In the genomic region with DNA sequence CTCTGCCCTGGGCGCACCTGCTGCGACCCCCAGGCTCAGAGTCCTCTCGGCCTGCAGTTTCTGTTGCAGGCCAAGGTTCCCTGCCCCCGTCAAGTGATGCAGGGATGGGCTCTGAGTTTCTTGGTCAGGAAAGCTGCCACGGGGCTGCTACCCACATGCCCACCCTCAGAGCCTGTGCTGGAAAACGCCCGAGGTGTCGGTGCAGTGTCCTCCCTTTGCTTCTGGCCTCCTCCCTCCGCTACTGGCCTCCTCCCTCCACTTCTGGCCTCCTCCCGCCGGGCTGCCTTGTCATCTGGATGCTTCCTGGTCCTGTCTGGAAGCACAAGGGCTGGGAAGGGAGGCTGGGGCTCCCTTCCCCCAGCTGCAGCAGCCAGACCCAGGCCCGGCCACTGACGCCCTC, we compare ENCODE assay signal across 23 cellular contexts. TPM values are rescaled to one million over a fixed set of nuclear protein-coding genes. Genes with fewer than 3 reads are reported as not detected.
DNase-seq lines count a peak whose midpoint lies in the region; ATAC-seq and TF ChIP-seq lines count a peak whose summit lies in the region.
"Had no signal": no experiment of that assay in that cellular context is flagged by ENCODE, and none has a peak within 500 bp of the region (broad histone marks: within the 10 kb centered on the region; RNA-seq: fewer than 3 reads in every experiment).

No MANE protein-coding gene starts in this region.

- peak overlapping the region; percentile 14 for H3K27ac Mint-ChIP-seq in stimulated activated naive B cell treated with anti-CD40 and anti-IgM and Interleukin-4, amounts not matched to agents 10 μg/mL and 1 μg/mL and 100 μg/mL, for 72 hours
- H3K27ac Mint-ChIP-seq: B cell; CD14-positive monocyte; CD4-positive, alpha-beta memory T cell; CD4-positive, CD25-positive, alpha-beta regulatory T cell; CD8-positive, alpha-beta memory T cell had no signal

- H3K27me3 Mint-ChIP-seq in stimulated activated naive B cell treated with anti-CD40 and anti-IgM and Interleukin-4, amounts not matched to agents 10 μg/mL and 1 μg/mL and 100 μg/mL, for 72 hours, result peaks cover 0 to 15% of the 10 kb centered on the region in 2 donors
- H3K27me3 Mint-ChIP-seq: CD4-positive, CD25-positive, alpha-beta regulatory T cell had no signal

- H2BK5ac ChIP-seq in neuronal stem cell (ENCODE audit: low read length), result no peak overlapping the region

- H3K27ac ChIP-seq in HEK293 (ENCODE audit: extremely low read depth, low read depth, low read length) (no peak overlapping the region), neuronal stem cell (replicated peaks; ENCODE audit: low read length) (peak overlapping the region; percentile 2)
- H3K27ac ChIP-seq: 22Rv1; A549; BLaER1 treated with 17β-estradiol and CSF1 and Interleukin-3, amounts not matched to agents 10 nM and 100 nM had no signal

- H2BK12ac ChIP-seq in neuronal stem cell (ENCODE audit: low read length), result peak overlapping the region; percentile 50

- TF ChIP-seq CTCF in HEK293 (tag by site-specific recombination; IDR thresholded peaks at IDR 0.05), result no peak

- H3K4me2 ChIP-seq in neuronal stem cell (ENCODE audit: insufficient read depth, low read length, poor library complexity, severe bottlenecking), result no peak overlapping the region
- H3K4me2 ChIP-seq: A549; BLaER1 treated with 17β-estradiol and CSF1 and Interleukin-3, amounts not matched to agents 10 nM and 100 nM had no signal

- H3K36me3 ChIP-seq in HEK293 (ENCODE audit: control insufficient read depth in 2 of 2, insufficient read depth in 1 of 2, low read length in 2 of 2) (peaks cover 0 to 11% of the 10 kb centered on the region in 2 experiments; a peak in 1 of 3 replicates), neuronal stem cell (replicated peaks in 1 of 2; ENCODE audit: control insufficient read depth in 2 of 2, insufficient read depth in 2 of 2, low read length in 2 of 2) (no peaks in the 10 kb centered on the region)
- H3K36me3 ChIP-seq: BLaER1 treated with 17β-estradiol and CSF1 and Interleukin-3, amounts not matched to agents 10 nM and 100 nM had no signal

- ATAC-seq in stimulated activated naive B cell treated with anti-CD40 and anti-IgM and Interleukin-4, amounts not matched to agents 10 μg/mL and 1 μg/mL and 100 μg/mL, for 72 hours (replicated peaks), result no peak
- ATAC-seq: A549, GM12878 had no signal

- no peak overlapping the region for H4K91ac ChIP-seq in neuronal stem cell (ENCODE audit: low read depth, low read length, poor library complexity)

- peaks cover 0 to 69% (median 0%) of the 10 kb centered on the region in 3 experiments for H3K27me3 ChIP-seq in neuronal stem cell (ENCODE audit: control insufficient read depth in 3 of 3, insufficient read depth in 3 of 3, low read depth in 1 of 3, low read length in 3 of 3)

- no peak overlapping the region for H4K8ac ChIP-seq in neuronal stem cell (ENCODE audit: low read depth, low read length)

- H3K9ac ChIP-seq in neuronal stem cell (ENCODE audit: low read depth, low read length, poor library complexity), result peak overlapping the region; percentile 57
- H3K9ac ChIP-seq: BLaER1 treated with 17β-estradiol and CSF1 and Interleukin-3, amounts not matched to agents 10 nM and 100 nM had no signal

- peak overlapping the region; percentile 93 for H3K18ac ChIP-seq in neuronal stem cell (ENCODE audit: low read length)

- peak overlapping the region; percentile 37 for H3K23ac ChIP-seq in neuronal stem cell (ENCODE audit: low read depth, low read length, poor library complexity)

- H3K4me3 ChIP-seq in HEK293 (ENCODE audit: low read depth, low read length), result no peak overlapping the region
- H3K4me3 ChIP-seq in neuronal stem cell (ENCODE audit: low read length in 2 of 2), result no peak overlapping the region
- H3K4me3 ChIP-seq: A549; BLaER1 treated with 17β-estradiol and CSF1 and Interleukin-3, amounts not matched to agents 10 nM and 100 nM; GM12878 had no signal

- peaks cover 8% of the 10 kb centered on the region for H3K79me1 ChIP-seq in neuronal stem cell (ENCODE audit: low read depth, low read length)

- H3K36me3 Mint-ChIP-seq in stimulated activated naive B cell treated with anti-CD40 and anti-IgM and Interleukin-4, amounts not matched to agents 10 μg/mL and 1 μg/mL and 100 μg/mL, for 72 hours, result no peaks in the 10 kb centered on the region
- H3K36me3 Mint-ChIP-seq: CD14-positive monocyte; CD4-positive, alpha-beta memory T cell; CD4-positive, CD25-positive, alpha-beta regulatory T cell; CD8-positive, alpha-beta memory T cell had no signal

- H3K4me1 ChIP-seq in HEK293 (ENCODE audit: control insufficient read depth, insufficient read depth, low read length), result no peaks in the 10 kb centered on the region
- H3K4me1 ChIP-seq in neuronal stem cell (ENCODE audit: control insufficient read depth in 2 of 2, insufficient read depth in 1 of 2, low read depth in 1 of 2, low read length in 2 of 2), result peaks cover 0 to 23% of the 10 kb centered on the region in 2 donors
- H3K4me1 ChIP-seq: A549 had no signal

- H3K9me3 Mint-ChIP-seq in stimulated activated naive B cell treated with anti-CD40 and anti-IgM and Interleukin-4, amounts not matched to agents 10 μg/mL and 1 μg/mL and 100 μg/mL, for 72 hours, result no peaks in the 10 kb centered on the region
- H3K9me3 Mint-ChIP-seq: CD4-positive, alpha-beta memory T cell; CD4-positive, CD25-positive, alpha-beta regulatory T cell; CD8-positive, alpha-beta memory T cell had no signal

- no peak overlapping the region for H2AFZ ChIP-seq in neuronal stem cell (ENCODE audit: low read length)

- peaks cover 0 to 4% of the 10 kb centered on the region in 2 donors for H3K4me1 Mint-ChIP-seq in stimulated activated naive B cell treated with anti-CD40 and anti-IgM and Interleukin-4, amounts not matched to agents 10 μg/mL and 1 μg/mL and 100 μg/mL, for 72 hours
- H3K4me1 Mint-ChIP-seq: B cell; CD14-positive monocyte; CD4-positive, CD25-positive, alpha-beta regulatory T cell; CD8-positive, alpha-beta memory T cell had no signal

- peak overlapping the region; percentile 84 for H2BK15ac ChIP-seq in neuronal stem cell (ENCODE audit: low read length)

- WGBS in neuronal stem cell (ENCODE audit: extremely low coverage in 2 of 2, insufficient read length in 2 of 2, insufficient replicate concordance in 1 of 2), 2 donors, result no CpG with 5 or more reads among the region's 13 CpGs

- H3K4ac ChIP-seq in neuronal stem cell (ENCODE audit: low read length), result no peak overlapping the region

- DNase-seq in neuronal stem cell (ENCODE audit: low spot score) (no peak), putamen (ENCODE audit: low spot score) (no peak), C1 segment of cervical spinal cord (lab: John Stamatoyannopoulos, UW) (no peak)
- no peak for DNase-seq in stimulated activated naive B cell treated with anti-CD40 and anti-IgM and Interleukin-4, amounts not matched to agents 10 μg/mL and 1 μg/mL and 100 μg/mL, for 72 hours
- DNase-seq: AML-193; CD4-positive, alpha-beta memory T cell; CD4-positive, CD25-positive, alpha-beta regulatory T cell; CD8-positive, alpha-beta memory T cell; COR-L47; DMS 273 treated with DMSO at 0.1 percent for 48 hours; DMS153; DMS53; DMS79; DND-41; EL; GDM1 had no signal

- CTCF ChIA-PET in HEK293 (lab: Yijun Ruan, JAX), result no interaction called here

- H3K9me3 ChIP-seq in HEK293 (ENCODE audit: control insufficient read depth, insufficient read depth, low read depth, low read length) (no peaks in the 10 kb centered on the region), neuronal stem cell (replicated peaks in 1 of 2; ENCODE audit: control insufficient read depth in 2 of 2, insufficient read depth in 1 of 2, low read depth in 1 of 2, low read length in 2 of 2) (peaks cover 0 to 1% of the 10 kb centered on the region in 2 donors)
- H3K9me3 ChIP-seq: A549; BLaER1 treated with 17β-estradiol and CSF1 and Interleukin-3, amounts not matched to agents 10 nM and 100 nM had no signal

- H3K14ac ChIP-seq in neuronal stem cell (ENCODE audit: low read length), result no peak overlapping the region

- no peak overlapping the region for H2BK120ac ChIP-seq in neuronal stem cell (ENCODE audit: low read depth, low read length)

- H3K4me3 Mint-ChIP-seq in stimulated activated naive B cell treated with anti-CD40 and anti-IgM and Interleukin-4, amounts not matched to agents 10 μg/mL and 1 μg/mL and 100 μg/mL, for 72 hours, result no peak overlapping the region
- H3K4me3 Mint-ChIP-seq: B cell; CD14-positive monocyte; CD4-positive, alpha-beta memory T cell; CD4-positive, CD25-positive, alpha-beta regulatory T cell; CD8-positive, alpha-beta memory T cell had no signal

- peak overlapping the region; percentile 95 for H2AK5ac ChIP-seq in neuronal stem cell (ENCODE audit: low read depth, low read length)

- POLR2A ChIA-PET in HEK293 (lab: Yijun Ruan, JAX), result no interaction called here

TF ChIP-seq in HEK293, 187 proteins besides CTCF, POLR2A, EP300 and RAD21:
- TF ChIP-seq ZNF654 (tag by site-specific recombination; IDR thresholded peaks at IDR 0.05; ENCODE audit: low read depth), result no peak
- peak; percentile 93 for TF ChIP-seq KLF1 (tag by site-specific recombination; IDR thresholded peaks at IDR 0.05)
- TF ChIP-seq ZNF777 (tag by site-specific recombination; IDR thresholded peaks at IDR 0.05; ENCODE audit: borderline replicate concordance), result no peak
- TF ChIP-seq ZNF248 (tag by site-specific recombination; IDR thresholded peaks at IDR 0.05), result no peak
- TF ChIP-seq SP2 (tag by site-specific recombination; IDR thresholded peaks at IDR 0.05), result no peak

RNA-seq across cellular contexts. Expression of gene PRDM16, which starts 17.3 kb away (rescaled TPM):
- polyA plus RNA-seq in neuronal stem cell (2013, experiment 1 of 2), result 7.9 TPM
- polyA plus RNA-seq in neuronal stem cell (2013, experiment 2 of 2), result 7.6 TPM
- polyA plus RNA-seq: CD14-positive monocyte; CD4-positive, alpha-beta memory T cell; CD4-positive, CD25-positive, alpha-beta regulatory T cell; CD8-positive, alpha-beta memory T cell; GM12878 had no signal
